8 cellular contexts compared by ENCODE assay signal in genomic region chr13:23579072-23579885, GRCh38. TPM values are rescaled to one million over a fixed set of nuclear protein-coding genes. Genes with fewer than 3 reads are reported as not detected.
A peak's percentile ranks its signal among the peaks of the same experiment; 100 is the strongest.
DNase-seq lines count a peak whose midpoint lies in the region; ATAC-seq and TF ChIP-seq lines count a peak whose summit lies in the region.

No MANE protein-coding gene starts in this region.

- intact Hi-C loops in CD14-positive monocyte (cut with micrococcal nuclease) = loop anchor here in 1 of 2 donors (5.0 to 10.0 kb wide), 2 partner anchors 202 to 306 kb away; partner anchors contain the start of gene MIPEP

- peaks cover 0 to 6% of the 10 kb centered on the region in 2 donors for H3K36me3 Mint-ChIP-seq in CD14-positive monocyte

- H3K27me3 Mint-ChIP-seq in CD14-positive monocyte (ENCODE audit: low read depth in 3 of 3) = peaks cover 30 to 48% (median 44%) of the 10 kb centered on the region in 3 donors

- H3K4me3 Mint-ChIP-seq in CD14-positive monocyte = peak overlapping the region; percentile 79 to 90

- peak overlapping the region in 4 of 7 donors; percentile 37 to 50 (median 46) for H3K27ac Mint-ChIP-seq in CD14-positive monocyte

- H3K27ac ChIP-seq in epithelial cell of prostate = peak overlapping the region; percentile 63

- no peak for TF ChIP-seq CTCF in CD14-positive monocyte (IDR thresholded peaks at IDR 0.05)

- ATAC-seq in GM19372 (IDR thresholded peaks at IDR 0.05; ENCODE audit: low read depth, unreplicated experiment) (peak; percentile 84), HG03469 (IDR thresholded peaks at IDR 0.05; ENCODE audit: unreplicated experiment) (peak; percentile 78)

- DNase-seq in CD14-positive monocyte (ENCODE audit: low spot score) = peak; percentile 86
- peak; percentile 69 to 71 for DNase-seq in NOMO-1 (lab: John Stamatoyannopoulos, UW; ENCODE audit: unreplicated experiment in 2 of 2)
- peak; percentile 92 for DNase-seq in activated T-cell treated with anti-CD3 and anti-CD28 coated beads for 1 hour (ENCODE audit: low read depth)
- DNase-seq in epithelial cell of prostate (ENCODE audit: low read depth, low spot score) = no peak
- peak; percentile 92 for DNase-seq in mucosa of gallbladder (ENCODE audit: low spot score)
- peak; percentile 78 to 83 for DNase-seq in stimulated activated CD8-positive, alpha-beta memory T cell treated with anti-CD3 and anti-CD28 coated beads, Interleukin-4, amount 100 ng/mL, for 1 hour (ENCODE audit: low read depth in 2 of 2, low spot score in 1 of 2)

- peaks cover 12% of the 10 kb centered on the region for H3K4me1 Mint-ChIP-seq in CD14-positive monocyte

- H3K9me3 Mint-ChIP-seq in CD14-positive monocyte = peaks cover 0 to 3% (median 0%) of the 10 kb centered on the region in 7 donors

RNA-seq across cellular contexts. Expression of gene TNFRSF19, which starts 9.1 kb away (rescaled TPM):
- under 1 TPM in 1 of 2 donors, not detected in 1; 0.11 TPM for polyA plus RNA-seq in CD14-positive monocyte
- 6.4 TPM for total RNA-seq in mucosa of gallbladder
